In genomic region chr7:6271694-6272371, GRCh38 we compare ENCODE assay signal across 8 cellular contexts. TPM values are rescaled to one million over a fixed set of nuclear protein-coding genes. Genes with fewer than 3 reads are reported as not detected.
DNase-seq lines count a peak whose midpoint lies in the region; ATAC-seq and TF ChIP-seq lines count a peak whose summit lies in the region.

No MANE protein-coding gene starts in this region.

- H3K36me3 Mint-ChIP-seq in activated naive CD4-positive, alpha-beta T cell treated with anti-CD3 and anti-CD28 coated beads for 36 hours (ENCODE audit: low read depth) = no peaks in the 10 kb centered on the region

- CTCF ChIA-PET in activated naive CD4-positive, alpha-beta T cell treated with anti-CD3 and anti-CD28 coated beads for 36 hours (lab: Charles Lee) = interaction anchor here (0.5 to 1.2 kb wide), 4 partner anchors 11 to 104 kb away, joined by 3 to 6 read pairs (median 4); no protein-coding TSS in a partner anchor

- no peaks in the 10 kb centered on the region for H3K79me2 ChIP-seq in Loucy (ENCODE audit: insufficient read depth, low read length)

- H3K27ac Mint-ChIP-seq in activated naive CD4-positive, alpha-beta T cell treated with anti-CD3 and anti-CD28 coated beads for 36 hours = no peak overlapping the region

- H3F3A ChIP-seq in Loucy (ENCODE audit: low read depth) = no peaks in the 10 kb centered on the region

- in situ Hi-C loops in ACHN (cut with HindIII; ENCODE audit: low pct_ligation_motif_present, low pct_unique_long_range_greater_than_20kb, low sequenced_read_pairs) = no loop called here

- peak overlapping the region; percentile 86 for H3K27ac ChIP-seq in left ventricle myocardium inferior (replicated peaks)

- H3K4me1 ChIP-seq in Loucy (ENCODE audit: insufficient read depth, low read length, poor library complexity, severe bottlenecking) = peaks cover 22% of the 10 kb centered on the region
- peaks cover 57% of the 10 kb centered on the region for H3K4me1 ChIP-seq in left ventricle myocardium inferior

- H3K9ac ChIP-seq in Loucy (ENCODE audit: low read depth, low read length, poor library complexity, severe bottlenecking) = peak overlapping the region; percentile 51

- peaks cover 13% of the 10 kb centered on the region for H3K4me1 Mint-ChIP-seq in activated naive CD4-positive, alpha-beta T cell treated with anti-CD3 and anti-CD28 coated beads for 36 hours (ENCODE audit: low read depth)

- peak overlapping the region; percentile 100 for H3K4me2 ChIP-seq in Loucy (ENCODE audit: low read depth, low read length, poor library complexity, severe bottlenecking)

- no peaks in the 10 kb centered on the region for H4K20me1 ChIP-seq in Loucy (ENCODE audit: insufficient read depth, low read length, poor library complexity, severe bottlenecking)

- H3K36me3 ChIP-seq in Loucy (ENCODE audit: insufficient read depth, low read length) = no peaks in the 10 kb centered on the region
- H3K36me3 ChIP-seq in left ventricle myocardium inferior = no peaks in the 10 kb centered on the region

- no peaks in the 10 kb centered on the region for H3K9me3 Mint-ChIP-seq in activated naive CD4-positive, alpha-beta T cell treated with anti-CD3 and anti-CD28 coated beads for 36 hours

- intact Hi-C loops in activated naive CD4-positive, alpha-beta T cell treated with anti-CD3 and anti-CD28 coated beads for 36 hours (cut with micrococcal nuclease) = loop anchor here (1.0 to 5.0 kb wide), 7 partner anchors 15 to 585 kb away; no protein-coding TSS in a partner anchor
- intact Hi-C loops in left ventricle myocardium inferior (cut with micrococcal nuclease) = loop anchor here (5.0 kb wide), 1 partner anchor 105 kb away; no protein-coding TSS in a partner anchor

- H3K9me3 ChIP-seq in Loucy (ENCODE audit: insufficient read depth, low read depth, low read length) (no peaks in the 10 kb centered on the region), left ventricle myocardium inferior (replicated peaks) (no peaks in the 10 kb centered on the region)

- no peaks in the 10 kb centered on the region for H3K9me2 ChIP-seq in Loucy (replicated peaks; ENCODE audit: low read depth, low read length)

- DNase-seq in ACHN (peak; percentile 13), left ventricle myocardium inferior (peak; percentile 29), retinal pigment epithelial cell (ENCODE audit: low read depth) (no peak), cerebellar nuclear complex (lab: John Stamatoyannopoulos, UW) (no peak)
- peak; percentile 17 for DNase-seq in activated naive CD4-positive, alpha-beta T cell treated with anti-CD3 and anti-CD28 coated beads for 36 hours
- no peak for DNase-seq in NK-92 treated with Interleukin-12 subunit alpha and Interleukin-12 subunit beta, amount 100 ng/mL, for 24 hours (lab: John Stamatoyannopoulos, UW)

- peaks cover 21% of the 10 kb centered on the region for H3K27me3 Mint-ChIP-seq in activated naive CD4-positive, alpha-beta T cell treated with anti-CD3 and anti-CD28 coated beads for 36 hours (ENCODE audit: low read depth)

- H3K4me3 ChIP-seq in Loucy (ENCODE audit: low read length, poor library complexity, severe bottlenecking) (peak overlapping the region; percentile 77), left ventricle myocardium inferior (peak overlapping the region; percentile 95), retinal pigment epithelial cell (ENCODE audit: low read length) (peak overlapping the region; percentile 90)

- peak overlapping the region; percentile 71 for H2AFZ ChIP-seq in Loucy (ENCODE audit: low read length)

- peak overlapping the region; percentile 81 for H3K4me3 Mint-ChIP-seq in activated naive CD4-positive, alpha-beta T cell treated with anti-CD3 and anti-CD28 coated beads for 36 hours

- ATAC-seq in GM18907 (IDR thresholded peaks at IDR 0.05; ENCODE audit: unreplicated experiment) = peak; percentile 30

- H3K27me3 ChIP-seq in Loucy (ENCODE audit: insufficient read depth, low read length, poor library complexity, severe bottlenecking) = no peaks in the 10 kb centered on the region
- no peaks in the 10 kb centered on the region for H3K27me3 ChIP-seq in left ventricle myocardium inferior (ENCODE audit: low read depth)

- TF ChIP-seq CTCF in Loucy (conservative IDR thresholded peaks at IDR 0.05; ENCODE audit: low read length) (no peak), left ventricle myocardium inferior (IDR thresholded peaks at IDR 0.05; ENCODE audit: borderline replicate concordance) (no peak), retinal pigment epithelial cell (conservative IDR thresholded peaks at IDR 0.05; ENCODE audit: low read depth, low read length) (no peak)

RNA-seq across cellular contexts. Expression of gene CYTH3, which starts 0.6 kb away (rescaled TPM):
- total RNA-seq in activated naive CD4-positive, alpha-beta T cell treated with anti-CD3 and anti-CD28 coated beads for 36 hours = 1 to 10 TPM; 1.1 TPM
- total RNA-seq in left ventricle myocardium inferior = 25.5 TPM

Comparison
In these comparisons a context has a peak if more than half of its experiments do, and no peak if none do; other contexts are left out.
1. DNase-seq: peak in ACHN (single experiment), activated naive CD4-positive, alpha-beta T cell treated with anti-CD3 and anti-CD28 coated beads for 36 hours (single experiment) and left ventricle myocardium inferior (single experiment); none in retinal pigment epithelial cell (single experiment), cerebellar nuclear complex (0 of 2) and NK-92 treated with Interleukin-12 subunit alpha and Interleukin-12 subunit beta, amount 100 ng/mL, for 24 hours (single experiment).
2. RNA of gene CYTH3, which starts 0.6 kb away (total RNA-seq): 25.5 TPM in left ventricle myocardium inferior (single experiment); 1.1 TPM in activated naive CD4-positive, alpha-beta T cell treated with anti-CD3 and anti-CD28 coated beads for 36 hours; every median in the first group is over 10 times any median in the second.
3. Peak in every context shown above with its lines, with median percentiles within 50 percentile points of each other: H3K4me3 ChIP-seq.